2 cellular contexts compared by ENCODE assay signal in genomic region chr6:166955121-166955864, GRCh38.
TF ChIP-seq lines count a peak whose summit lies in the region.

No MANE protein-coding gene starts in this region.

TF ChIP-seq in HEK293, 187 proteins besides CTCF, POLR2A, EP300 and RAD21 (continues in another document):
- TF ChIP-seq ZNF488 (tag by site-specific recombination; IDR thresholded peaks at IDR 0.05) (0 out of 2 replicates have a peak, but pooled peaks have one; percentile 20), ZEB2 (tag by site-specific recombination; IDR thresholded peaks at IDR 0.05) (no peak), FEZF1 (tag by site-specific recombination; IDR thresholded peaks at IDR 0.05) (no peak), ZNF2 (tag by site-specific recombination; IDR thresholded peaks at IDR 0.05) (peak; percentile 90), ZNF501 (tag by site-specific recombination; IDR thresholded peaks at IDR 0.05) (no peak), INSM2 (tag by site-specific recombination; IDR thresholded peaks at IDR 0.05) (no peak), IKZF3 (tag by site-specific recombination; IDR thresholded peaks at IDR 0.05) (0 out of 2 replicates have a peak, but pooled peaks have one; percentile 4), ZNF112 (tag by site-specific recombination; IDR thresholded peaks at IDR 0.05) (no peak), ZSCAN4 (tag by site-specific recombination; IDR thresholded peaks at IDR 0.05) (peak; percentile 100), ZNF629 (tag by site-specific recombination; IDR thresholded peaks at IDR 0.05) (no peak), ZNF473 (tag by site-specific recombination; IDR thresholded peaks at IDR 0.05) (0 out of 2 replicates have a peak, but pooled peaks have one; percentile 29), PRDM2 (tag by site-specific recombination; IDR thresholded peaks at IDR 0.05; ENCODE audit: borderline replicate concordance) (no peak), ZNF169 (tag by site-specific recombination; IDR thresholded peaks at IDR 0.05) (peak; percentile 44; the same call in 1 of the 2 replicates), ZNF202 (tag by site-specific recombination; IDR thresholded peaks at IDR 0.05; ENCODE audit: borderline replicate concordance) (no peak), GLIS2 (tag by site-specific recombination; IDR thresholded peaks at IDR 0.05) (peak; percentile 46; the same call in 1 of the 2 replicates)
- TF ChIP-seq, protein P1, sequence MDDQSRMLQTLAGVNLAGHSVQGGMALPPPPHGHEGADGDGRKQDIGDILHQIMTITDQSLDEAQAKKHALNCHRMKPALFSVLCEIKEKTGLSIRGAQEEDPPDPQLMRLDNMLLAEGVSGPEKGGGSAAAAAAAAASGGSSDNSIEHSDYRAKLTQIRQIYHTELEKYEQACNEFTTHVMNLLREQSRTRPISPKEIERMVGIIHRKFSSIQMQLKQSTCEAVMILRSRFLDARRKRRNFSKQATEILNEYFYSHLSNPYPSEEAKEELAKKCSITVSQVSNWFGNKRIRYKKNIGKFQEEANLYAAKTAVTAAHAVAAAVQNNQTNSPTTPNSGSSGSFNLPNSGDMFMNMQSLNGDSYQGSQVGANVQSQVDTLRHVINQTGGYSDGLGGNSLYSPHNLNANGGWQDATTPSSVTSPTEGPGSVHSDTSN (CRISPR knock-in tag; IDR thresholded peaks at IDR 0.05): 0 out of 2 replicates have a peak, but pooled peaks have one; percentile 18

TF ChIP-seq in HepG2, 621 proteins besides CTCF, POLR2A, EP300 and RAD21 (continues in another document):
- TF ChIP-seq DNMT1 (CRISPR knock-in tag; IDR thresholded peaks at IDR 0.05): peak; percentile 97
- 0 out of 2 replicates have a peak, but pooled peaks have one; percentile 41 for TF ChIP-seq RFXAP (CRISPR knock-in tag; IDR thresholded peaks at IDR 0.05; ENCODE audit: borderline replicate concordance)
- TF ChIP-seq JUNB (CRISPR knock-in tag; IDR thresholded peaks at IDR 0.05; ENCODE audit: borderline replicate concordance): peak; percentile 76; the same call in 1 of the 2 replicates
- TF ChIP-seq SRSF1 (optimal IDR thresholded peaks at IDR 0.05; ENCODE audit: low read depth, low read length): peak; percentile 23
- TF ChIP-seq ZNF18 (CRISPR knock-in tag; IDR thresholded peaks at IDR 0.05; ENCODE audit: insufficient replicate concordance): no peak
- TF ChIP-seq SALL1 (CRISPR knock-in tag; IDR thresholded peaks at IDR 0.05): 0 out of 2 replicates have a peak, but pooled peaks have one; percentile 55
- peak; percentile 91 for TF ChIP-seq ZNF646 (CRISPR knock-in tag; IDR thresholded peaks at IDR 0.05)
- TF ChIP-seq ZFYVE20 (CRISPR knock-in tag; IDR thresholded peaks at IDR 0.05; ENCODE audit: borderline replicate concordance, low read depth): 0 out of 2 replicates have a peak, but pooled peaks have one; percentile 46
- no peak for TF ChIP-seq ZNF354B (CRISPR knock-in tag; IDR thresholded peaks at IDR 0.05)
- peak; percentile 61; the same call in 1 of the 2 replicates for TF ChIP-seq ZBTB7A (CRISPR knock-in tag; IDR thresholded peaks at IDR 0.05)
- TF ChIP-seq KLF16 (CRISPR knock-in tag; IDR thresholded peaks at IDR 0.05): 0 out of 4 replicates have a peak, but pooled peaks of 1 of the 2 experiments have one; percentile 62
- TF ChIP-seq, protein P2, sequence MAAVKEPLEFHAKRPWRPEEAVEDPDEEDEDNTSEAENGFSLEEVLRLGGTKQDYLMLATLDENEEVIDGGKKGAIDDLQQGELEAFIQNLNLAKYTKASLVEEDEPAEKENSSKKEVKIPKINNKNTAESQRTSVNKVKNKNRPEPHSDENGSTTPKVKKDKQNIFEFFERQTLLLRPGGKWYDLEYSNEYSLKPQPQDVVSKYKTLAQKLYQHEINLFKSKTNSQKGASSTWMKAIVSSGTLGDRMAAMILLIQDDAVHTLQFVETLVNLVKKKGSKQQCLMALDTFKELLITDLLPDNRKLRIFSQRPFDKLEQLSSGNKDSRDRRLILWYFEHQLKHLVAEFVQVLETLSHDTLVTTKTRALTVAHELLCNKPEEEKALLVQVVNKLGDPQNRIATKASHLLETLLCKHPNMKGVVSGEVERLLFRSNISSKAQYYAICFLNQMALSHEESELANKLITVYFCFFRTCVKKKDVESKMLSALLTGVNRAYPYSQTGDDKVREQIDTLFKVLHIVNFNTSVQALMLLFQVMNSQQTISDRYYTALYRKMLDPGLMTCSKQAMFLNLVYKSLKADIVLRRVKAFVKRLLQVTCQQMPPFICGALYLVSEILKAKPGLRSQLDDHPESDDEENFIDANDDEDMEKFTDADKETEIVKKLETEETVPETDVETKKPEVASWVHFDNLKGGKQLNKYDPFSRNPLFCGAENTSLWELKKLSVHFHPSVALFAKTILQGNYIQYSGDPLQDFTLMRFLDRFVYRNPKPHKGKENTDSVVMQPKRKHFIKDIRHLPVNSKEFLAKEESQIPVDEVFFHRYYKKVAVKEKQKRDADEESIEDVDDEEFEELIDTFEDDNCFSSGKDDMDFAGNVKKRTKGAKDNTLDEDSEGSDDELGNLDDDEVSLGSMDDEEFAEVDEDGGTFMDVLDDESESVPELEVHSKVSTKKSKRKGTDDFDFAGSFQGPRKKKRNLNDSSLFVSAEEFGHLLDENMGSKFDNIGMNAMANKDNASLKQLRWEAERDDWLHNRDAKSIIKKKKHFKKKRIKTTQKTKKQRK (IDR thresholded peaks at IDR 0.05; ENCODE audit: low read length): no peak
- no peak for TF ChIP-seq HCFC1 (IDR thresholded peaks at IDR 0.05; ENCODE audit: low read depth, low read length)
- TF ChIP-seq, protein P3, sequence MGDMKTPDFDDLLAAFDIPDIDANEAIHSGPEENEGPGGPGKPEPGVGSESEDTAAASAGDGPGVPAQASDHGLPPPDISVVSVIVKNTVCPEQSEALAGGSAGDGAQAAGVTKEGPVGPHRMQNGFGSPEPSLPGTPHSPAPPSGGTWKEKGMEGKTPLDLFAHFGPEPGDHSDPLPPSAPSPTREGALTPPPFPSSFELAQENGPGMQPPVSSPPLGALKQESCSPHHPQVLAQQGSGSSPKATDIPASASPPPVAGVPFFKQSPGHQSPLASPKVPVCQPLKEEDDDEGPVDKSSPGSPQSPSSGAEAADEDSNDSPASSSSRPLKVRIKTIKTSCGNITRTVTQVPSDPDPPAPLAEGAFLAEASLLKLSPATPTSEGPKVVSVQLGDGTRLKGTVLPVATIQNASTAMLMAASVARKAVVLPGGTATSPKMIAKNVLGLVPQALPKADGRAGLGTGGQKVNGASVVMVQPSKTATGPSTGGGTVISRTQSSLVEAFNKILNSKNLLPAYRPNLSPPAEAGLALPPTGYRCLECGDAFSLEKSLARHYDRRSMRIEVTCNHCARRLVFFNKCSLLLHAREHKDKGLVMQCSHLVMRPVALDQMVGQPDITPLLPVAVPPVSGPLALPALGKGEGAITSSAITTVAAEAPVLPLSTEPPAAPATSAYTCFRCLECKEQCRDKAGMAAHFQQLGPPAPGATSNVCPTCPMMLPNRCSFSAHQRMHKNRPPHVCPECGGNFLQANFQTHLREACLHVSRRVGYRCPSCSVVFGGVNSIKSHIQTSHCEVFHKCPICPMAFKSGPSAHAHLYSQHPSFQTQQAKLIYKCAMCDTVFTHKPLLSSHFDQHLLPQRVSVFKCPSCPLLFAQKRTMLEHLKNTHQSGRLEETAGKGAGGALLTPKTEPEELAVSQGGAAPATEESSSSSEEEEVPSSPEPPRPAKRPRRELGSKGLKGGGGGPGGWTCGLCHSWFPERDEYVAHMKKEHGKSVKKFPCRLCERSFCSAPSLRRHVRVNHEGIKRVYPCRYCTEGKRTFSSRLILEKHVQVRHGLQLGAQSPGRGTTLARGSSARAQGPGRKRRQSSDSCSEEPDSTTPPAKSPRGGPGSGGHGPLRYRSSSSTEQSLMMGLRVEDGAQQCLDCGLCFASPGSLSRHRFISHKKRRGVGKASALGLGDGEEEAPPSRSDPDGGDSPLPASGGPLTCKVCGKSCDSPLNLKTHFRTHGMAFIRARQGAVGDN (CRISPR knock-in tag; IDR thresholded peaks at IDR 0.05): peak; percentile 64
- TF ChIP-seq REST (IDR thresholded peaks at IDR 0.05; ENCODE audit: borderline replicate concordance in 1 of 2, low read depth in 1 of 2, low read length in 2 of 2): no peak
